ENCODE assay signal across 1 cellular context in genomic region chr12:30725739-30726138, GRCh38.
TF ChIP-seq lines count a peak whose summit lies in the region.

No MANE protein-coding gene starts in this region.

TF ChIP-seq in H1, 55 proteins besides CTCF, POLR2A, EP300 and RAD21:
- TF ChIP-seq ASH2L (IDR thresholded peaks at IDR 0.05; ENCODE audit: low read length): no peak
- no peak for TF ChIP-seq EZH2 (IDR thresholded peaks at IDR 0.05; ENCODE audit: low read depth, low read length, severe bottlenecking)
- TF ChIP-seq TCF12 (IDR thresholded peaks at IDR 0.05; ENCODE audit: low read depth, low read length): no peak
- no peak for TF ChIP-seq MAFK (IDR thresholded peaks at IDR 0.05; ENCODE audit: low read depth, low read length)
- no peak for TF ChIP-seq SIN3A (conservative IDR thresholded peaks at IDR 0.05 in 1 of 2, IDR thresholded peaks at IDR 0.05 in 1 of 2; ENCODE audit: low read depth in 1 of 2, low read length in 2 of 2)
- no peak for TF ChIP-seq YY1 (IDR thresholded peaks at IDR 0.05; ENCODE audit: low read depth, low read length)
- TF ChIP-seq CBX5 (IDR thresholded peaks at IDR 0.05; ENCODE audit: low read depth, low read length): no peak
- no peak for TF ChIP-seq GTF2F1 (IDR thresholded peaks at IDR 0.05; ENCODE audit: borderline replicate concordance, low read depth, low read length)
- TF ChIP-seq CHD2 (IDR thresholded peaks at IDR 0.05; ENCODE audit: low read length): no peak
- no peak for TF ChIP-seq GABPA (IDR thresholded peaks at IDR 0.05; ENCODE audit: borderline replicate concordance, insufficient read depth, low read length)
- no peak for TF ChIP-seq SP1 (IDR thresholded peaks at IDR 0.05; ENCODE audit: low read depth, low read length)
- TF ChIP-seq BCL11A (IDR thresholded peaks at IDR 0.05; ENCODE audit: low read depth in 2 of 2, low read length in 2 of 2): no peak
- TF ChIP-seq RNF2 (IDR thresholded peaks at IDR 0.05; ENCODE audit: borderline replicate concordance, low read depth, low read length, missing control alignments, poor library complexity, severe bottlenecking): no peak
- no peak for TF ChIP-seq EGR1 (IDR thresholded peaks at IDR 0.05; ENCODE audit: borderline replicate concordance, low read depth, low read length)
- no peak for TF ChIP-seq ATF2 (IDR thresholded peaks at IDR 0.05; ENCODE audit: low read length)
- TF ChIP-seq CTBP2 (IDR thresholded peaks at IDR 0.05; ENCODE audit: borderline replicate concordance, insufficient read depth, insufficient read length, low read length): no peak
- TF ChIP-seq NANOG (IDR thresholded peaks at IDR 0.05; ENCODE audit: insufficient read depth, low read depth, low read length, poor library complexity, severe bottlenecking): no peak
- no peak for TF ChIP-seq RFX5 (IDR thresholded peaks at IDR 0.05; ENCODE audit: borderline replicate concordance, low read depth, low read length)
- TF ChIP-seq SUZ12 (IDR thresholded peaks at IDR 0.05; ENCODE audit: low read length): no peak
- no peak for TF ChIP-seq BACH1 (IDR thresholded peaks at IDR 0.05; ENCODE audit: low read length)
